Comparison of ENCODE assay signal across 16 cellular contexts in genomic region chr14:50794063-50794645, GRCh38. TPM values are rescaled to one million over a fixed set of nuclear protein-coding genes. Genes with fewer than 3 reads are reported as not detected.
DNase-seq lines count a peak whose midpoint lies in the region; ATAC-seq and TF ChIP-seq lines count a peak whose summit lies in the region.
"Had no signal": no experiment of that assay in that cellular context is flagged by ENCODE, and none has a peak within 500 bp of the region (broad histone marks: within the 10 kb centered on the region; RNA-seq: fewer than 3 reads in every experiment).

No MANE protein-coding gene starts in this region.

- H3K4me3 ChIP-seq in PC-3 (ENCODE audit: low read length) = no peak overlapping the region
- H3K4me3 ChIP-seq in endodermal cell (ENCODE audit: low read length) = no peak overlapping the region
- H3K4me3 ChIP-seq: breast epithelium had no signal

- no TSS peak for BruUV-seq in PC-3 (replicated peaks; lab: Mats Ljungman, UMichigan)

- H2AFZ ChIP-seq in PC-3 (ENCODE audit: low read length) = no peak overlapping the region

- no peaks in the 10 kb centered on the region for H3K27me3 Mint-ChIP-seq in stimulated activated naive CD8-positive, alpha-beta T cell treated with anti-CD3 and anti-CD28 coated beads, Interleukin-15, Interleukin-2, amounts not matched to agents 100 ng/mL and 50 ng/mL, for 24 hours
- peaks cover 55% of the 10 kb centered on the region for H3K27me3 Mint-ChIP-seq in endodermal cell (ENCODE audit: insufficient read depth)

- TF ChIP-seq CTCF in PC-3 (conservative IDR thresholded peaks at IDR 0.05; ENCODE audit: low read depth, low read length) = no peak
- TF ChIP-seq CTCF in endodermal cell (conservative IDR thresholded peaks at IDR 0.05) = no peak

- no peak overlapping the region for H3K4me3 Mint-ChIP-seq in stimulated activated naive CD8-positive, alpha-beta T cell treated with anti-CD3 and anti-CD28 coated beads, Interleukin-15, Interleukin-2, amounts not matched to agents 100 ng/mL and 50 ng/mL, for 24 hours
- H3K4me3 Mint-ChIP-seq in endodermal cell = no peak overlapping the region
- H3K4me3 Mint-ChIP-seq: activated naive CD4-positive, alpha-beta T cell treated with anti-CD3 and anti-CD28 coated beads for 36 hours; WTC11 had no signal

- 78 to 90% methylated on average over 8 of the region's 8 CpGs for whole genome bisulfite sequencing in endodermal cell (ENCODE audit: insufficient coverage in 1 of 2, insufficient read length in 1 of 2), 2 experiments

- no peaks in the 10 kb centered on the region for H3K9me3 Mint-ChIP-seq in stimulated activated naive CD8-positive, alpha-beta T cell treated with anti-CD3 and anti-CD28 coated beads, Interleukin-15, Interleukin-2, amounts not matched to agents 100 ng/mL and 50 ng/mL, for 24 hours
- H3K9me3 Mint-ChIP-seq in endodermal cell = no peaks in the 10 kb centered on the region
- H3K9me3 Mint-ChIP-seq: activated naive CD4-positive, alpha-beta T cell treated with anti-CD3 and anti-CD28 coated beads for 36 hours; WTC11 had no signal

- DNase-seq in stimulated activated naive CD8-positive, alpha-beta T cell treated with anti-CD3 and anti-CD28 coated beads, Interleukin-15, Interleukin-2, amounts not matched to agents 100 U/mL and 50 U/mL, for 24 hours = no peak
- DNase-seq in PC-3 = no peak
- DNase-seq in left kidney (ENCODE audit: low read depth, low spot score) = peak; percentile 62
- DNase-seq in endodermal cell = no peak
- no peak for DNase-seq in activated gamma-delta T cell treated with Interleukin-2 at 50 U/mL for 16 hours
- DNase-seq in NCI-H1105 treated with DMSO at 0.1 percent for 48 hours (lab: John Stamatoyannopoulos, UW) = no peak
- DNase-seq: activated naive CD4-positive, alpha-beta T cell treated with anti-CD3 and anti-CD28 coated beads for 36 hours; GOT3; hypothalamus; NCI-H1436 treated with DMSO at 0.1 percent for 48 hours; NCI-H526 treated with DMSO at 0.1 percent for 48 hours; T-helper 1 cell had no signal

- no peaks in the 10 kb centered on the region for H3K36me3 ChIP-seq in PC-3 (ENCODE audit: low read depth, low read length)
- no peaks in the 10 kb centered on the region for H3K36me3 ChIP-seq in endodermal cell (ENCODE audit: control insufficient read depth, insufficient read depth, low read length)
- H3K36me3 ChIP-seq: breast epithelium had no signal

- no peak for ATAC-seq in stimulated activated naive CD8-positive, alpha-beta T cell treated with anti-CD3 and anti-CD28 coated beads, Interleukin-15, Interleukin-2, amounts not matched to agents 100 U/mL and 50 U/mL, for 24 hours
- ATAC-seq in PC-3 (peak; percentile 89), GM19463 (IDR thresholded peaks at IDR 0.05; ENCODE audit: unreplicated experiment) (no peak)
- ATAC-seq: WTC11 had no signal

- no peaks in the 10 kb centered on the region for H3K9me2 ChIP-seq in PC-3 (replicated peaks; ENCODE audit: low read length)

- H3K4me2 ChIP-seq in PC-3 (ENCODE audit: low read length) = no peak overlapping the region

- no peak overlapping the region for H3K9ac ChIP-seq in PC-3 (ENCODE audit: low read length)
- no peak overlapping the region for H3K9ac ChIP-seq in endodermal cell (ENCODE audit: extremely low read depth, low read length, poor library complexity, severe bottlenecking)

- POLR2A ChIA-PET in PC-3 (lab: Charles Lee; ENCODE audit: unreplicated experiment) = interaction anchor here (0.6 to 0.8 kb wide), 5 partner anchors 29 to 202 kb away, joined by 3 to 5 read pairs (median 4); partner anchors contain the start of gene NIN

- peaks cover 91% of the 10 kb centered on the region for H3K4me1 Mint-ChIP-seq in stimulated activated naive CD8-positive, alpha-beta T cell treated with anti-CD3 and anti-CD28 coated beads, Interleukin-15, Interleukin-2, amounts not matched to agents 100 ng/mL and 50 ng/mL, for 24 hours (ENCODE audit: low read depth)
- peaks cover 20% of the 10 kb centered on the region for H3K4me1 Mint-ChIP-seq in endodermal cell

- peaks cover 4% of the 10 kb centered on the region for H3K4me1 ChIP-seq in PC-3 (ENCODE audit: insufficient read depth, low read length)
- H3K4me1 ChIP-seq in endodermal cell (ENCODE audit: control insufficient read depth, insufficient read depth, low read length) = no peaks in the 10 kb centered on the region
- H3K4me1 ChIP-seq: breast epithelium had no signal

- H3K27me3 ChIP-seq in PC-3 (ENCODE audit: low read length) (no peaks in the 10 kb centered on the region), endodermal cell (ENCODE audit: control insufficient read depth, insufficient read depth, low read length, poor library complexity, severe bottlenecking) (peaks cover 4% of the 10 kb centered on the region)
- H3K27me3 ChIP-seq: breast epithelium had no signal

- CTCF ChIA-PET in PC-3 (lab: Charles Lee) = interaction anchor here (0.5 to 1.1 kb wide), 4 partner anchors 25 to 250 kb away, joined by 3 to 9 read pairs (median 5); no protein-coding TSS in a partner anchor

- H3K9me3 ChIP-seq in PC-3 (ENCODE audit: low read length) = no peaks in the 10 kb centered on the region
- H3K9me3 ChIP-seq in endodermal cell (ENCODE audit: control insufficient read depth, low read length) = no peaks in the 10 kb centered on the region
- H3K9me3 ChIP-seq: breast epithelium had no signal

- no peaks in the 10 kb centered on the region for H3F3A ChIP-seq in PC-3 (ENCODE audit: low read length, unreplicated experiment)

- H3K36me3 Mint-ChIP-seq in stimulated activated naive CD8-positive, alpha-beta T cell treated with anti-CD3 and anti-CD28 coated beads, Interleukin-15, Interleukin-2, amounts not matched to agents 100 ng/mL and 50 ng/mL, for 24 hours (ENCODE audit: low read depth) = peaks cover 70% of the 10 kb centered on the region
- no peaks in the 10 kb centered on the region for H3K36me3 Mint-ChIP-seq in endodermal cell (ENCODE audit: low read depth)

- H4K20me1 ChIP-seq in PC-3 (ENCODE audit: low read length) = no peaks in the 10 kb centered on the region

- H3K27ac ChIP-seq in PC-3 (ENCODE audit: low read length) (no peak overlapping the region), endodermal cell (ENCODE audit: low read depth, low read length) (no peak overlapping the region)
- H3K27ac ChIP-seq: breast epithelium had no signal

- intact Hi-C loops in PC-3 (cut with micrococcal nuclease) = no loop called here

- peak overlapping the region; percentile 59 for H3K27ac Mint-ChIP-seq in stimulated activated naive CD8-positive, alpha-beta T cell treated with anti-CD3 and anti-CD28 coated beads, Interleukin-15, Interleukin-2, amounts not matched to agents 100 ng/mL and 50 ng/mL, for 24 hours
- H3K27ac Mint-ChIP-seq in endodermal cell = no peak overlapping the region
- H3K27ac Mint-ChIP-seq: activated naive CD4-positive, alpha-beta T cell treated with anti-CD3 and anti-CD28 coated beads for 36 hours; WTC11 had no signal

- no peaks in the 10 kb centered on the region for H3K79me2 ChIP-seq in PC-3 (ENCODE audit: low read length)

RNA-seq across cellular contexts. Expression of gene NIN, which starts 36.8 kb away (rescaled TPM):
- total RNA-seq in PC-3 (2014; rRNA removed) (34.3 and 40.1 TPM in 2 replicates), endodermal cell (1 to 10 TPM; 3.3 to 4.1 TPM)
- 26.9 TPM for polyA plus RNA-seq in endodermal cell (2013, experiment 1 of 2)
- polyA plus RNA-seq in endodermal cell (2013, experiment 2 of 2) = 28.3 TPM
